8 cellular contexts compared by ENCODE assay signal in genomic region chr7:155296788-155297516, GRCh38. TPM values are rescaled to one million over a fixed set of nuclear protein-coding genes. Genes with fewer than 3 reads are reported as not detected.
DNase-seq lines count a peak whose midpoint lies in the region; ATAC-seq and TF ChIP-seq lines count a peak whose summit lies in the region.

No MANE protein-coding gene starts in this region.

- no peaks in the 10 kb centered on the region for H3K27me3 ChIP-seq in prostate gland (replicated peaks; ENCODE audit: insufficient read depth)

- H3K9me3 Mint-ChIP-seq in activated naive CD4-positive, alpha-beta T cell treated with anti-CD3 and anti-CD28 coated beads, Interleukin-2, amount 50 U/mL, for 72 hours, result no peaks in the 10 kb centered on the region

- peaks cover 25 to 28% of the 10 kb centered on the region in 2 donors for H3K36me3 Mint-ChIP-seq in activated naive CD4-positive, alpha-beta T cell treated with anti-CD3 and anti-CD28 coated beads, Interleukin-2, amount 50 U/mL, for 72 hours

- peak; percentile 84 for DNase-seq in COLO668 (lab: John Stamatoyannopoulos, UW; ENCODE audit: unreplicated experiment)
- peak; percentile 34 for DNase-seq in SIG-M5 treated with dmso at 0.1 percent for 504 hours (lab: John Stamatoyannopoulos, UW; ENCODE audit: unreplicated experiment)
- DNase-seq in activated naive CD4-positive, alpha-beta T cell treated with anti-CD3 and anti-CD28 coated beads, Interleukin-2, amount 50 U/mL, for 72 hours (ENCODE audit: low spot score in 2 of 2), result peak; percentile 68 to 94
- DNase-seq in Right ventricle myocardium superior, result peak; percentile 76
- peak; percentile 34 for DNase-seq in prostate gland (ENCODE audit: low spot score)
- peak; percentile 69 for DNase-seq in ureter (ENCODE audit: low spot score)

- intact Hi-C loops in Right ventricle myocardium superior (cut with DNase I), result no loop called here
- intact Hi-C loops in prostate gland (cut with DNase I), result loop anchor here (10.0 kb wide), 1 partner anchor 92 kb away; no protein-coding TSS in a partner anchor

- peak overlapping the region; percentile 86 to 97 for H3K27ac ChIP-seq in prostate gland

- TF ChIP-seq CTCF in prostate gland (IDR thresholded peaks at IDR 0.05), result peak in 2 of 4 experiments; percentile 30 to 43

- peak overlapping the region; percentile 82 to 95 for H3K4me3 ChIP-seq in prostate gland

- 4% methylated on average over 44 of the region's 57 CpGs for WGBS in prostate gland

- no peaks in the 10 kb centered on the region for H3K9me3 ChIP-seq in prostate gland

- H3K4me1 ChIP-seq in prostate gland (replicated peaks), result peaks cover 6% of the 10 kb centered on the region

- peak overlapping the region; percentile 85 to 92 for H3K27ac Mint-ChIP-seq in activated naive CD4-positive, alpha-beta T cell treated with anti-CD3 and anti-CD28 coated beads, Interleukin-2, amount 50 U/mL, for 72 hours

- ATAC-seq in GM19467 (IDR thresholded peaks at IDR 0.05; ENCODE audit: unreplicated experiment), result peak; percentile 30
- ATAC-seq in HG03571 (IDR thresholded peaks at IDR 0.05; ENCODE audit: unreplicated experiment), result peak; percentile 30
- peak; percentile 52 to 66 for ATAC-seq in activated naive CD4-positive, alpha-beta T cell treated with anti-CD3 and anti-CD28 coated beads, Interleukin-2, amount 50 U/mL, for 72 hours
- peak; percentile 53 for ATAC-seq in Right ventricle myocardium superior (ENCODE audit: poor library complexity)

- no peaks in the 10 kb centered on the region for H3K36me3 ChIP-seq in prostate gland

- TF ChIP-seq POLR2A in prostate gland (IDR thresholded peaks at IDR 0.05), result no peak

RNA-seq across cellular contexts. Expression of gene INSIG1, which starts 0.7 kb away (rescaled TPM):
- 10 to 100 TPM; 68.9 to 94.0 TPM for total RNA-seq in activated naive CD4-positive, alpha-beta T cell treated with anti-CD3 and anti-CD28 coated beads, Interleukin-2, amount 50 U/mL, for 72 hours
- 6.9 TPM for total RNA-seq in Right ventricle myocardium superior
- total RNA-seq in prostate gland, result 100 to 1,000 TPM in 1 of 2 donors, 10 to 100 TPM in 1; 60.5 to 112 TPM
- total RNA-seq in ureter, result 41.6 TPM

Comparison
In these comparisons a context has a peak if more than half of its experiments do, and no peak if none do; other contexts are left out.
1. Peak in every context shown above with its lines: DNase-seq, ATAC-seq, H3K4me3 ChIP-seq and H3K27ac ChIP-seq.
2. DNase-seq: peak in every context shown above with its lines; median percentile 84 in COLO668; 81 in activated naive CD4-positive, alpha-beta T cell treated with anti-CD3 and anti-CD28 coated beads, Interleukin-2, amount 50 U/mL, for 72 hours; 76 in Right ventricle myocardium superior; 69 in ureter; 34 in SIG-M5 treated with dmso at 0.1 percent for 504 hours; 34 in prostate gland.